ENCODE assay signal across 20 cellular contexts in genomic region chr16:30085247-30085646, GRCh38. TPM values are rescaled to one million over a fixed set of nuclear protein-coding genes. Genes with fewer than 3 reads are reported as not detected.
DNase-seq lines count a peak whose midpoint lies in the region; ATAC-seq and TF ChIP-seq lines count a peak whose summit lies in the region.
"Had no signal": no experiment of that assay in that cellular context is flagged by ENCODE, and none has a peak within 500 bp of the region (broad histone marks: within the 10 kb centered on the region; RNA-seq: fewer than 3 reads in every experiment).

No MANE protein-coding gene starts in this region.

- no CpG with 5 or more reads among the region's 3 CpGs for WGBS in gastroesophageal sphincter (ENCODE audit: low coverage in 1 of 2), 2 donors

- H3K9me3 ChIP-seq in gastroesophageal sphincter = no peaks in the 10 kb centered on the region
- H3K9me3 ChIP-seq in lower lobe of right lung = no peaks in the 10 kb centered on the region
- no peaks in the 10 kb centered on the region for H3K9me3 ChIP-seq in tibial artery
- H3K9me3 ChIP-seq in left lung = no peaks in the 10 kb centered on the region

- H3K27me3 ChIP-seq in gastroesophageal sphincter (no peaks in the 10 kb centered on the region), lower lobe of right lung (ENCODE audit: low read depth) (no peaks in the 10 kb centered on the region), tibial artery (no peaks in the 10 kb centered on the region), left lung (no peaks in the 10 kb centered on the region)
- H3K27me3 ChIP-seq: cardiac muscle cell, foreskin keratinocyte had no signal

- no peak for TF ChIP-seq CTCF in gastroesophageal sphincter (IDR thresholded peaks at IDR 0.05)
- TF ChIP-seq CTCF in lower lobe of right lung (IDR thresholded peaks at IDR 0.05) = no peak
- TF ChIP-seq CTCF in tibial artery (IDR thresholded peaks at IDR 0.05) = no peak
- no peak for TF ChIP-seq CTCF in left lung (IDR thresholded peaks at IDR 0.05)

- DNase-seq in Right ventricle myocardium inferior (ENCODE audit: missing footprints) = no peak
- no peak for DNase-seq in cardiac septum (ENCODE audit: low spot score)
- DNase-seq in sciatic nerve (ENCODE audit: low spot score) = no peak
- no peak for DNase-seq in lower lobe of right lung
- DNase-seq in tibial artery = no peak
- DNase-seq in left lung = no peak
- DNase-seq: activated CD4-positive, alpha-beta T cell treated with anti-CD3 and anti-CD28 coated beads, Interleukin-2, amount 50 U/mL, for 48 hours; activated gamma-delta T cell treated with Interleukin-2 at 50 U/mL for 16 hours; foreskin keratinocyte; KBM-7; naive thymus-derived CD4-positive, alpha-beta T cell; NCI-H1694 treated with DMSO at 0.1 percent for 48 hours; PC-3; trophoblast cell had no signal

- ATAC-seq in Right ventricle myocardium inferior (peak; percentile 45), gastroesophageal sphincter (peak; percentile 49), sciatic nerve (peak; percentile 51), lower lobe of right lung (no peak), GM19395 (IDR thresholded peaks at IDR 0.05; ENCODE audit: unreplicated experiment) (no peak), left lung (no peak)
- ATAC-seq: foreskin keratinocyte; naive thymus-derived CD4-positive, alpha-beta T cell; PC-3; stimulated activated memory B cell treated with anti-CD40 and anti-IgM and Interleukin-4, amounts not matched to agents 10 μg/mL and 1 μg/mL and 100 μg/mL, for 72 hours; WTC11 had no signal

- no peak overlapping the region for H3K4me3 ChIP-seq in gastroesophageal sphincter
- no peak overlapping the region for H3K4me3 ChIP-seq in lower lobe of right lung
- no peak overlapping the region for H3K4me3 ChIP-seq in tibial artery
- no peak overlapping the region for H3K4me3 ChIP-seq in left lung
- H3K4me3 ChIP-seq: cardiac muscle cell had no signal

- no peak for TF ChIP-seq POLR2A in gastroesophageal sphincter (IDR thresholded peaks at IDR 0.05)

- intact Hi-C loops in Right ventricle myocardium inferior (cut with DNase I) = no loop called here
- intact Hi-C loops in cardiac septum (cut with DNase I) = no loop called here
- intact Hi-C loops in sciatic nerve (cut with DNase I) = no loop called here
- intact Hi-C loops in lower lobe of right lung (cut with DNase I) = no loop called here
- intact Hi-C loops in tibial artery (cut with DNase I; ENCODE audit: low total_unique reads) = no loop called here
- intact Hi-C loops in left lung (cut with DNase I) = no loop called here

- TF ChIP-seq EP300 in gastroesophageal sphincter (IDR thresholded peaks at IDR 0.05) = no peak

- peak overlapping the region in 3 of 4 donors; percentile 57 to 62 (median 59) for H3K27ac ChIP-seq in gastroesophageal sphincter
- H3K27ac ChIP-seq in lower lobe of right lung = no peak overlapping the region
- peak overlapping the region in 1 of 2 donors; percentile 20 for H3K27ac ChIP-seq in tibial artery
- no peak overlapping the region for H3K27ac ChIP-seq in left lung
- H3K27ac ChIP-seq: cardiac muscle cell, foreskin keratinocyte had no signal

- peaks cover 0 to 57% of the 10 kb centered on the region in 2 donors for H3K36me3 ChIP-seq in gastroesophageal sphincter
- H3K36me3 ChIP-seq in lower lobe of right lung = peaks cover 61% of the 10 kb centered on the region
- peaks cover 43 to 63% (median 47%) of the 10 kb centered on the region in 3 donors for H3K36me3 ChIP-seq in tibial artery
- H3K36me3 ChIP-seq in left lung = peaks cover 0 to 65% of the 10 kb centered on the region in 2 donors

- H3K4me1 ChIP-seq in gastroesophageal sphincter (peaks cover 0 to 20% (median 5%) of the 10 kb centered on the region in 3 donors), lower lobe of right lung (peaks cover 5% of the 10 kb centered on the region), tibial artery (peaks cover 0 to under 1% (median 0%) of the 10 kb centered on the region in 4 donors), left lung (peaks cover 0 to 32% of the 10 kb centered on the region in 2 donors)

RNA-seq across cellular contexts. Expression of gene TBX6, which starts 6.5 kb away (rescaled TPM):
- total RNA-seq in Right ventricle myocardium inferior = 0.51 TPM
- 0.57 TPM for total RNA-seq in cardiac septum
- under 1 TPM; 0.40 to 0.84 (median 0.45) TPM for total RNA-seq in gastroesophageal sphincter
- 1.7 TPM for total RNA-seq in sciatic nerve
- 1.6 TPM for total RNA-seq in lower lobe of right lung
- total RNA-seq in left lung = 1 to 10 TPM; 1.6 TPM
- total RNA-seq: A172 had no signal

RNA-seq across cellular contexts. Expression of gene PPP4C, which starts 9.5 kb away (rescaled TPM):
- total RNA-seq in Right ventricle myocardium inferior (37.8 TPM), cardiac septum (44.1 TPM), gastroesophageal sphincter (10 to 100 TPM; 41.2 to 58.5 (median 48.6) TPM), sciatic nerve (41.2 TPM), lower lobe of right lung (68.9 TPM), left lung (10 to 100 TPM; 82.5 to 89.8 TPM)

RNA-seq across cellular contexts. Expression of gene YPEL3, which starts 10.8 kb away (rescaled TPM):
- total RNA-seq in Right ventricle myocardium inferior (61.5 TPM), cardiac septum (43.2 TPM), gastroesophageal sphincter (100 to 1,000 TPM in 1 of 4 donors, 10 to 100 TPM in 3; 76.9 to 105 (median 80.2) TPM), sciatic nerve (96.4 TPM), lower lobe of right lung (113 TPM), left lung (10 to 100 TPM; 57.5 to 79.5 TPM)

RNA-seq across cellular contexts. Expression of gene ALDOA, which starts 19.7 kb away (rescaled TPM):
- total RNA-seq in Right ventricle myocardium inferior (4,126 TPM), cardiac septum (3,068 TPM), gastroesophageal sphincter (1,000 to 10,000 TPM; 1,018 to 1,914 (median 1,258) TPM), sciatic nerve (600 TPM), lower lobe of right lung (733 TPM), left lung (1,000 to 10,000 TPM in 1 of 2 donors, 100 to 1,000 TPM in 1; 710 to 1,105 TPM)

RNA-seq across cellular contexts. Expression of gene GDPD3, which starts 28.1 kb away (rescaled TPM):
- 2.2 TPM for total RNA-seq in Right ventricle myocardium inferior
- 3.0 TPM for total RNA-seq in cardiac septum
- 1 to 10 TPM; 1.1 to 3.1 (median 1.9) TPM for total RNA-seq in gastroesophageal sphincter
- total RNA-seq in sciatic nerve = 17.1 TPM
- 14.4 TPM for total RNA-seq in lower lobe of right lung
- 1 to 10 TPM; 5.6 to 9.0 TPM for total RNA-seq in left lung

Comparison
In these comparisons a context has a peak if more than half of its experiments do, and no peak if none do; other contexts are left out.
1. ATAC-seq: peak in Right ventricle myocardium inferior (single experiment), gastroesophageal sphincter (single experiment) and sciatic nerve (single experiment); none in lower lobe of right lung (0 of 2), GM19395 (single experiment) and left lung (single experiment).
2. H3K27ac ChIP-seq: peak in gastroesophageal sphincter (3 of 4); none in lower lobe of right lung (single experiment) and left lung (0 of 2).